In genomic region chr14:25042362-25043299, GRCh38 we compare ENCODE assay signal across 1 cellular context.
TF ChIP-seq lines count a peak whose summit lies in the region.

No MANE protein-coding gene starts in this region.

TF ChIP-seq in HepG2, 621 proteins besides CTCF, POLR2A, EP300 and RAD21 (continued from another document and continues in another):
- TF ChIP-seq DBP (CRISPR knock-in tag; IDR thresholded peaks at IDR 0.05; ENCODE audit: not compliant biosample characterization) (no peak), MEIS2 (CRISPR knock-in tag; IDR thresholded peaks at IDR 0.05) (0 out of 2 replicates have a peak, but pooled peaks have one; percentile 42), PTBP1 (IDR thresholded peaks at IDR 0.05; ENCODE audit: low read depth, low read length, poor library complexity, severe bottlenecking) (no peak), DNMT1 (CRISPR knock-in tag; IDR thresholded peaks at IDR 0.05) (no peak), ZFP36L1 (CRISPR knock-in tag; IDR thresholded peaks at IDR 0.05) (no peak), ZNF12 (CRISPR knock-in tag; IDR thresholded peaks at IDR 0.05) (no peak), ZSCAN29 (CRISPR knock-in tag; conservative IDR thresholded peaks at IDR 0.05) (no peak), ZEB1 (IDR thresholded peaks at IDR 0.05; ENCODE audit: insufficient replicate concordance, low read depth) (no peak), ZFP37 (CRISPR knock-in tag; IDR thresholded peaks at IDR 0.05; ENCODE audit: borderline replicate concordance) (no peak), USF2 (IDR thresholded peaks at IDR 0.05; ENCODE audit: low read depth, low read length) (no peak), USF2 (CRISPR knock-in tag; IDR thresholded peaks at IDR 0.05; ENCODE audit: borderline replicate concordance) (no peak), CENPBD1 (CRISPR knock-in tag; IDR thresholded peaks at IDR 0.05; ENCODE audit: borderline replicate concordance, low read depth) (no peak), ZNF878 (CRISPR knock-in tag; IDR thresholded peaks at IDR 0.05) (no peak), NONO (IDR thresholded peaks at IDR 0.05) (no peak), NONO (CRISPR knock-in tag; conservative IDR thresholded peaks at IDR 0.05) (no peak), ZNF407 (CRISPR knock-in tag; IDR thresholded peaks at IDR 0.05; ENCODE audit: not compliant biosample characterization) (no peak), SUZ12 (IDR thresholded peaks at IDR 0.05; ENCODE audit: low read depth, low read length) (no peak), CAMTA2 (CRISPR knock-in tag; IDR thresholded peaks at IDR 0.05; ENCODE audit: borderline replicate concordance) (peak; percentile 40; the same call in 1 of the 2 replicates), ZFP82 (CRISPR knock-in tag; IDR thresholded peaks at IDR 0.05; ENCODE audit: borderline replicate concordance) (no peak), NFATC3 (CRISPR knock-in tag; IDR thresholded peaks at IDR 0.05) (no peak), FOXO1 (CRISPR knock-in tag; IDR thresholded peaks at IDR 0.05) (no peak), TEAD3 (CRISPR knock-in tag; optimal IDR thresholded peaks at IDR 0.05; ENCODE audit: borderline replicate concordance) (no peak), ZNF530 (CRISPR knock-in tag; IDR thresholded peaks at IDR 0.05; ENCODE audit: low read depth) (no peak), GABPB1 (CRISPR knock-in tag; IDR thresholded peaks at IDR 0.05) (no peak), SMYD3 (CRISPR knock-in tag; IDR thresholded peaks at IDR 0.05) (0 out of 2 replicates have a peak, but pooled peaks have one; percentile 26), DR1 (CRISPR knock-in tag; IDR thresholded peaks at IDR 0.05) (no peak), TCF7 (IDR thresholded peaks at IDR 0.05; ENCODE audit: low read depth) (no peak), ZNF331 (CRISPR knock-in tag; IDR thresholded peaks at IDR 0.05) (peak; percentile 65; the same call in 1 of the 2 replicates), ZNF777 (CRISPR knock-in tag; IDR thresholded peaks at IDR 0.05) (no peak), ZFAT (CRISPR knock-in tag; conservative IDR thresholded peaks at IDR 0.05) (no peak), HNF1A (IDR thresholded peaks at IDR 0.05; ENCODE audit: low read depth) (no peak), HNF1A (CRISPR knock-in tag; IDR thresholded peaks at IDR 0.05; ENCODE audit: borderline replicate concordance) (no peak), MTF2 (CRISPR knock-in tag; IDR thresholded peaks at IDR 0.05; ENCODE audit: borderline replicate concordance) (no peak), ZNF7 (CRISPR knock-in tag; IDR thresholded peaks at IDR 0.05) (no peak), ZNF432 (CRISPR knock-in tag; IDR thresholded peaks at IDR 0.05; ENCODE audit: borderline replicate concordance) (0 out of 2 replicates have a peak, but pooled peaks have one; percentile 51), ZNF207 (IDR thresholded peaks at IDR 0.05; ENCODE audit: borderline replicate concordance) (no peak), RBFOX2 (IDR thresholded peaks at IDR 0.05; ENCODE audit: low read depth, low read length) (no peak), KDM3A (CRISPR knock-in tag; IDR thresholded peaks at IDR 0.05; ENCODE audit: low read depth) (no peak), TBX2 (CRISPR knock-in tag; IDR thresholded peaks at IDR 0.05; ENCODE audit: borderline replicate concordance) (no peak), RERE (CRISPR knock-in tag; IDR thresholded peaks at IDR 0.05; ENCODE audit: low read depth) (no peak), NCOA5 (CRISPR knock-in tag; IDR thresholded peaks at IDR 0.05) (no peak), ZNF619 (CRISPR knock-in tag; IDR thresholded peaks at IDR 0.05) (0 out of 2 replicates have a peak, but pooled peaks have one; percentile 45), ERF (CRISPR knock-in tag; IDR thresholded peaks at IDR 0.05) (0 out of 2 replicates have a peak, but pooled peaks have one; percentile 29), TBP (CRISPR knock-in tag; IDR thresholded peaks at IDR 0.05) (no peak), NFYB (CRISPR knock-in tag; IDR thresholded peaks at IDR 0.05) (no peak), GLI4 (CRISPR knock-in tag; IDR thresholded peaks at IDR 0.05; ENCODE audit: borderline replicate concordance) (no peak), ZKSCAN5 (CRISPR knock-in tag; IDR thresholded peaks at IDR 0.05) (no peak), ZNF773 (CRISPR knock-in tag; IDR thresholded peaks at IDR 0.05; ENCODE audit: borderline replicate concordance) (no peak), MED1 (CRISPR knock-in tag; IDR thresholded peaks at IDR 0.05) (no peak)
